ENCODE assay signal across 11 cellular contexts in the genomic region with DNA sequence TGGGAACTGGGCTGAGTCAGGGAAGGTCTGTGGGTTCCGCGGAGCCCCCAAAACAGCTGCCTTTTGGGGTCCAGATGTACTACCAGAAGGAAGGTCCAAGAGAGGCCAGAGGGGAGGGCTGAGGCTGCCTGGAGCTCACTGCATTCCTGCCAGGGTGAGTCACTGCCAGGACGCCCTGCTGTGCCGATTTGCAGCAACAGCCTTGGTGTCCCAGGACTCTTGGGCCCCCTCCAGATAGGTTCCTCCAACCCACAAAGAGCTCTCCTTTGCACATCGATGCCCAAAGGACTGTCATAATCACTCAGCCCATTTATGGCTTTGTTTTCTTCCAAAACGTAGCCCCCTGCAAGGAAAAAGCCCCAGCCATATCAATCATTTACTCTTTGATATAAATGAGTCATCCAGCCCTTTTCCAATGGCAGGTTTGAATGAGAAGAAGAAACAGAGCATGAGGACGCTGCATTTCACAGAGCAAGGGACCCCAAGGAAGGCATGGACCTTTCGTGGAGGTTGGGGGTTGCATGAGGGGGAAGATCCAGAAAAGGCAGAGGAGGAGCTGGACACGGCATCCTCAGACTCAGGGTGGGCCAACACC. TPM values are rescaled to one million over a fixed set of nuclear protein-coding genes. Genes with fewer than 3 reads are reported as not detected.
DNase-seq lines count a peak whose midpoint lies in the region; ATAC-seq lines count a peak whose summit lies in the region.
"Had no signal": no experiment of that assay in that cellular context is flagged by ENCODE, and none has a peak within 500 bp of the region (broad histone marks: within the 10 kb centered on the region; RNA-seq: fewer than 3 reads in every experiment).

No MANE protein-coding gene starts in this region.

- DNase-seq in H7 (peak; percentile 84), T1000 (lab: John Stamatoyannopoulos, UW) (peak; percentile 58), Right ventricle myocardium superior (peak; percentile 51), skeletal muscle cell (ENCODE audit: low read depth) (peak; percentile 43), GM19240 (ENCODE audit: insufficient read length, low spot score) (no peak)
- DNase-seq in stimulated activated CD4-positive, alpha-beta T cell treated with anti-CD3 and anti-CD28 coated beads, Interleukin-2, amount 100 ng/mL, for 24 hours = no peak
- DNase-seq: nephron progenitor cell, T-helper 1 cell had no signal

- intact Hi-C loops in Right ventricle myocardium superior (cut with DNase I) = no loop called here

- no peaks in the 10 kb centered on the region for H3K27me3 ChIP-seq in H7 (ENCODE audit: control insufficient read depth, insufficient read depth, low read length)
- H3K27me3 ChIP-seq: cardiac muscle cell had no signal

- no peaks in the 10 kb centered on the region for H3K36me3 ChIP-seq in H7 (replicated peaks; ENCODE audit: control insufficient read depth, insufficient read depth, low read length)
- H3K36me3 ChIP-seq: cardiac muscle cell had no signal

- ATAC-seq in Right ventricle myocardium superior (ENCODE audit: poor library complexity) (peak; percentile 46), GM21825 (IDR thresholded peaks at IDR 0.05; ENCODE audit: unreplicated experiment) (no peak), HG02678 (IDR thresholded peaks at IDR 0.05; ENCODE audit: unreplicated experiment) (no peak)

- H3K4me3 ChIP-seq in H7 (ENCODE audit: insufficient read depth, low read depth, low read length) (no peak overlapping the region), skeletal muscle cell (ENCODE audit: low read depth, low read length) (no peak overlapping the region)
- H3K4me3 ChIP-seq: cardiac muscle cell had no signal

RNA-seq across cellular contexts. Expression of gene COL13A1, which starts 32.2 kb away (rescaled TPM):
- total RNA-seq in H7 (2014; rRNA removed; shearing (Covaris generic)) = 16.6 and 18.0 TPM in 2 replicates
- total RNA-seq in Right ventricle myocardium superior = 0.89 TPM

Comparison
In these comparisons a context has a peak if more than half of its experiments do, and no peak if none do; other contexts are left out.
1. DNase-seq: peak in H7 (single experiment), T1000 (single experiment), Right ventricle myocardium superior (single experiment) and skeletal muscle cell (single experiment); none in GM19240 (single experiment) and stimulated activated CD4-positive, alpha-beta T cell treated with anti-CD3 and anti-CD28 coated beads, Interleukin-2, amount 100 ng/mL, for 24 hours (0 of 2).